Comparison of ENCODE assay signal across 8 cellular contexts in the genomic region with DNA sequence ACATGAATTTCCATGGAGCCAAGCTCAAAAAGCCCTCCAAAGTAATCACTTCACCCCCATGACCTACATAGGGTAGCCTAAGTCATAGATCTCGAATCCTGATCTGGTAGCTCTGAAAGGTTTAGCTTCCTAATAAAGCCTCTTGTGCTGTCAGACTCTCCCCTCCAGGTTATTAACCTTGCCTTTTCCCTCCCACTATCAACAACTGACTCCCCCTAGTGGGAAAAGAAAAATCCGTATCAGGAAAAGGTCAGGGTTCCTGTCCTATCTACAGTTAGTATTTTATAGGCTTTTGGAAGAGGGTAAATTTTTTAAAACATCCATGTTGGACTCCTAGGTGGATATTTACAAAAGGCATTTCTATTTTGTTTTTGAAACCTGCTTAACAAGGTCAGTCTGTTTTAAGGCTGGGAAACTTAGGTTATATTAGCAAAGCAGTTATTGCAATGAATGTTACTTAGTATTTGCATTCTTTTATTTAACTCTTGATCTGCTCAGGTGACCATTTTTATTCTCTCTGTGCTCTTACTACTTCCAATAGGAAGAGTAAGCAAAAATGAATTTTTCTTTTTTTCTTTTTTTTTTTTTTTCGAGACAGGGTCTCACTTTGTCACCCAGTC. TPM values are rescaled to one million over a fixed set of nuclear protein-coding genes. Genes with fewer than 3 reads are reported as not detected.
DNase-seq lines count a peak whose midpoint lies in the region; ATAC-seq and TF ChIP-seq lines count a peak whose summit lies in the region.

No MANE protein-coding gene starts in this region.

- H3K9me3 Mint-ChIP-seq in activated CD8-positive, alpha-beta T cell treated with anti-CD3 and anti-CD28 coated beads, Interleukin-2, amount 10 ng/mL, durations not matched to agents 7 days and 5 days (ENCODE audit: insufficient read depth) = no peaks in the 10 kb centered on the region

- TF ChIP-seq EP300 in sigmoid colon (IDR thresholded peaks at IDR 0.05) = no peak

- H3K27me3 ChIP-seq in AG04450 (ENCODE audit: control insufficient read depth, insufficient read depth, low read length) (no peaks in the 10 kb centered on the region), sigmoid colon (no peaks in the 10 kb centered on the region)

- H3K27me3 Mint-ChIP-seq in activated CD8-positive, alpha-beta T cell treated with anti-CD3 and anti-CD28 coated beads, Interleukin-2, amount 10 ng/mL, durations not matched to agents 7 days and 5 days (ENCODE audit: low read depth) = no peaks in the 10 kb centered on the region

- peaks cover 65% of the 10 kb centered on the region for H3K4me1 Mint-ChIP-seq in activated CD8-positive, alpha-beta T cell treated with anti-CD3 and anti-CD28 coated beads, Interleukin-2, amount 10 ng/mL, durations not matched to agents 7 days and 5 days (ENCODE audit: low read depth)

- POLR2A ChIA-PET in AG04450 (lab: Yijun Ruan, JAX) = interaction anchor here (0.7 kb wide), 1 partner anchor 439 kb away, joined by 12 read pairs; no protein-coding TSS in a partner anchor
- POLR2A ChIA-PET in activated CD8-positive, alpha-beta T cell treated with anti-CD3 and anti-CD28 coated beads, Interleukin-2, amount 10 ng/mL, durations not matched to agents 7 days and 5 days (lab: Charles Lee) = interaction anchor here (0.6 kb wide), 1 partner anchor 26 kb away, joined by 3 read pairs; no protein-coding TSS in a partner anchor

- H3K9me3 ChIP-seq in AG04450 (ENCODE audit: control insufficient read depth, insufficient read depth, low read length) (no peaks in the 10 kb centered on the region), sigmoid colon (no peaks in the 10 kb centered on the region)

- H3K27ac Mint-ChIP-seq in activated CD8-positive, alpha-beta T cell treated with anti-CD3 and anti-CD28 coated beads, Interleukin-2, amount 10 ng/mL, durations not matched to agents 7 days and 5 days = peak overlapping the region; percentile 75

- CTCF ChIA-PET in AG04450 (lab: Charles Lee) = interaction anchor here (0.6 to 2.6 kb wide), 19 partner anchors 9 to 264 kb away, joined by 3 to 23 read pairs (median 4); no protein-coding TSS in a partner anchor
- CTCF ChIA-PET in activated CD8-positive, alpha-beta T cell treated with anti-CD3 and anti-CD28 coated beads, Interleukin-2, amount 10 ng/mL, durations not matched to agents 7 days and 5 days (lab: Charles Lee) = interaction anchor here (0.9 to 1.6 kb wide), 10 partner anchors 9 to 264 kb away, joined by 3 to 6 read pairs (median 4); no protein-coding TSS in a partner anchor

- H3K27ac ChIP-seq in AG04450 (ENCODE audit: low read depth, low read length) (no peak overlapping the region), sigmoid colon (peak overlapping the region in 3 of 4 donors; percentile 42 to 61 (median 51))

- H3K4me3 ChIP-seq in AG04450 (ENCODE audit: low read depth, low read length) (no peak overlapping the region), GM12865 (ENCODE audit: low read depth, low read length) (no peak overlapping the region), sigmoid colon (no peak overlapping the region)

- DNase-seq in AG04450 (ENCODE audit: low read depth, low spot score) (no peak), GM12865 (ENCODE audit: low read depth) (peak; percentile 42), NCI-H2171 treated with DMSO at 0.1 percent for 48 hours (lab: John Stamatoyannopoulos, UW) (peak; percentile 80), left cardiac atrium (no peak), sigmoid colon (no peak)
- no peak for DNase-seq in activated CD8-positive, alpha-beta T cell treated with anti-CD3 and anti-CD28 coated beads, Interleukin-2, amount 10 ng/mL, durations not matched to agents 7 days and 5 days

- no peak overlapping the region for H3K4me3 Mint-ChIP-seq in activated CD8-positive, alpha-beta T cell treated with anti-CD3 and anti-CD28 coated beads, Interleukin-2, amount 10 ng/mL, durations not matched to agents 7 days and 5 days

- H3K36me3 Mint-ChIP-seq in activated CD8-positive, alpha-beta T cell treated with anti-CD3 and anti-CD28 coated beads, Interleukin-2, amount 10 ng/mL, durations not matched to agents 7 days and 5 days (ENCODE audit: low read depth) = peaks cover 29% of the 10 kb centered on the region

- no peak for TF ChIP-seq POLR2A in sigmoid colon (IDR thresholded peaks at IDR 0.05)

- no peaks in the 10 kb centered on the region for H3K36me3 ChIP-seq in sigmoid colon

- ATAC-seq in activated CD8-positive, alpha-beta T cell treated with anti-CD3 and anti-CD28 coated beads, Interleukin-2, amount 10 ng/mL, durations not matched to agents 7 days and 5 days = peak; percentile 55
- ATAC-seq in left cardiac atrium (peak; percentile 50 to 65), HG03139 (IDR thresholded peaks at IDR 0.05; ENCODE audit: unreplicated experiment) (no peak), HG03095 (IDR thresholded peaks at IDR 0.05; ENCODE audit: unreplicated experiment) (no peak)

- intact Hi-C loops in left cardiac atrium (cut with DNase I) (no loop called here), sigmoid colon (cut with DNase I) (loop anchor here (2.0 kb wide), 1 partner anchor 38 kb away; no protein-coding TSS in a partner anchor)

- 12 to 29% methylated on average over 3 of the region's 3 CpGs for WGBS in sigmoid colon, 2 donors

- H3K4me1 ChIP-seq in sigmoid colon = peaks cover 0 to 84% (median 74%) of the 10 kb centered on the region in 4 donors

- TF ChIP-seq CTCF in AG04450 (IDR thresholded peaks at IDR 0.05; ENCODE audit: low read depth, low read length) = peak; percentile 83
- peak; percentile 22 for TF ChIP-seq CTCF in GM12865 (IDR thresholded peaks at IDR 0.05; ENCODE audit: insufficient read depth, low read depth, low read length, missing control alignments)
- TF ChIP-seq CTCF in sigmoid colon (IDR thresholded peaks at IDR 0.05) = peak in 3 of 4 experiments; percentile 45 to 51 (median 50)

RNA-seq across cellular contexts. Expression of a gene that starts 8.0 kb away (rescaled TPM):
- polyA plus RNA-seq in AG04450 (2011; rRNA removed) = 38.0 and 45.6 TPM in 2 replicates
- polyA minus RNA-seq in AG04450 (2011; rRNA and poly(A)+ RNA removed) = 25.5 and 27.2 TPM in 2 replicates
- total RNA-seq in activated CD8-positive, alpha-beta T cell treated with anti-CD3 and anti-CD28 coated beads, Interleukin-2, amount 10 ng/mL, durations not matched to agents 7 days and 5 days = 100 to 1,000 TPM; 107 TPM
- 10 to 100 TPM; 41.0 to 45.7 TPM for total RNA-seq in left cardiac atrium
- 10 to 100 TPM; 53.9 to 61.5 (median 55.2) TPM for total RNA-seq in sigmoid colon
- polyA plus RNA-seq in sigmoid colon = 10 to 100 TPM; 26.7 to 46.7 (median 40.2) TPM

RNA-seq across cellular contexts. Expression of a gene that starts 59.3 kb away (rescaled TPM):
- polyA plus RNA-seq in AG04450 (2011; rRNA removed) = 21.3 and 26.1 TPM in 2 replicates
- 14.6 and 16.1 TPM in 2 replicates for polyA minus RNA-seq in AG04450 (2011; rRNA and poly(A)+ RNA removed)
- 10 to 100 TPM; 29.7 to 29.9 TPM for total RNA-seq in activated CD8-positive, alpha-beta T cell treated with anti-CD3 and anti-CD28 coated beads, Interleukin-2, amount 10 ng/mL, durations not matched to agents 7 days and 5 days
- 10 to 100 TPM; 19.7 to 22.1 TPM for total RNA-seq in left cardiac atrium
- total RNA-seq in sigmoid colon = 10 to 100 TPM; 18.5 to 40.4 (median 33.4) TPM
- 10 to 100 TPM in 1 of 3 donors, 1 to 10 TPM in 2; 3.0 to 26.7 (median 3.7) TPM for polyA plus RNA-seq in sigmoid colon

Comparison
In these comparisons a context has a peak if more than half of its experiments do, and no peak if none do; other contexts are left out.
1. DNase-seq: peak in GM12865 (single experiment) and NCI-H2171 treated with DMSO at 0.1 percent for 48 hours (single experiment); none in AG04450 (single experiment), activated CD8-positive, alpha-beta T cell treated with anti-CD3 and anti-CD28 coated beads, Interleukin-2, amount 10 ng/mL, durations not matched to agents 7 days and 5 days (single experiment), left cardiac atrium (single experiment) and sigmoid colon (single experiment).
2. CTCF ChIP-seq: peak in every context shown above with its lines; median percentile 83 in AG04450; 50 in sigmoid colon; 22 in GM12865.
3. ATAC-seq: peak in activated CD8-positive, alpha-beta T cell treated with anti-CD3 and anti-CD28 coated beads, Interleukin-2, amount 10 ng/mL, durations not matched to agents 7 days and 5 days (single experiment) and left cardiac atrium (2 of 2); none in HG03139 (single experiment) and HG03095 (single experiment).